13 cellular contexts compared by ENCODE assay signal in the genomic region with DNA sequence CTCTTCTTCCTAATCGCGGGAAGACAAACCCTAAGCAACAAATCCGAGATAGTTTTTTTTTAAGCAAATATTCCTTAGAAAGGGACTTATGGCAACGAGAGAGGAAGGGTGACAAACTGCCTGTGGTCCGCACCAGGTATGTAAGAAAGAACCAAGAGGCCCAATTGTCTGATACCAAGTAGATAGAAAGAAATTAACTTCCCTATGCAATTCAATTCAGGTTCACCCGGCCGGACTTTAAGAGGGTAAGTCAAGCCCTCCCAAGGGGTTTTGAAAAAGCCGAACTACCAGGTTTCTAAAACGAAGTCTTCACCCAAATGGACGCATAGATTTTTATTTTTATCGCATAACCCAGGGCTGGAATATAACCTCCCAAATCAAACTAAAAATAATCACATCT. TPM values are rescaled to one million over a fixed set of nuclear protein-coding genes. Genes with fewer than 3 reads are reported as not detected.
DNase-seq lines count a peak whose midpoint lies in the region; ATAC-seq, FAIRE-seq and TF ChIP-seq lines count a peak whose summit lies in the region.
"Had no signal": no experiment of that assay in that cellular context is flagged by ENCODE, and none has a peak within 500 bp of the region (broad histone marks: within the 10 kb centered on the region; RNA-seq: fewer than 3 reads in every experiment).

No MANE protein-coding gene starts in this region.

- no peaks in the 10 kb centered on the region for H3K4me1 Mint-ChIP-seq in T-helper 2 cell treated with Interferon-gamma antibody and Interleukin-4, amounts not matched to agents 5 μg/mL and 100 μg/mL, for 36 hours (ENCODE audit: low read depth)
- H3K4me1 Mint-ChIP-seq: activated CD4-positive, alpha-beta T cell treated with anti-CD3 and anti-CD28 coated beads for 36 hours; stimulated activated memory B cell treated with anti-CD40 and anti-IgM and Interleukin-4, amounts not matched to agents 10 μg/mL and 1 μg/mL and 100 μg/mL, for 72 hours had no signal

- no peaks in the 10 kb centered on the region for H3K36me3 ChIP-seq in NT2/D1 (ENCODE audit: insufficient read depth, insufficient read length, low read length)
- no peaks in the 10 kb centered on the region for H3K36me3 ChIP-seq in H1 (ENCODE audit: control insufficient read depth in 2 of 4, insufficient read depth in 4 of 4, low read length in 3 of 4)
- H3K36me3 ChIP-seq in muscle layer of colon (ENCODE audit: insufficient read depth, low read length): no peaks in the 10 kb centered on the region
- no peaks in the 10 kb centered on the region for H3K36me3 ChIP-seq in thoracic aorta

- no peak overlapping the region for H2AK5ac ChIP-seq in H1 (ENCODE audit: low read depth, low read length)

- H3K23me2 ChIP-seq in H1 (ENCODE audit: low read depth, low read length): peaks cover 27% of the 10 kb centered on the region

- H4K91ac ChIP-seq in H1 (replicated peaks; ENCODE audit: insufficient read length, low read length): no peak overlapping the region

- no peak for TF ChIP-seq RAD21 in H1 (IDR thresholded peaks at IDR 0.05 in 1 of 2, conservative IDR thresholded peaks at IDR 0.05 in 1 of 2; ENCODE audit: low read depth in 2 of 2, low read length in 2 of 2)

- peaks cover 75% of the 10 kb centered on the region for H3K27me3 ChIP-seq in NT2/D1 (ENCODE audit: insufficient read depth, insufficient read length)
- H3K27me3 ChIP-seq in H1 (replicated peaks in 1 of 4; ENCODE audit: control insufficient read depth in 3 of 4, extremely low read depth in 1 of 4, insufficient read depth in 3 of 4, low read length in 3 of 4): peaks cover 2 to 48% (median 34%) of the 10 kb centered on the region in 4 experiments; a peak in 6 of 7 replicates
- no peaks in the 10 kb centered on the region for H3K27me3 ChIP-seq in muscle layer of colon (ENCODE audit: control insufficient read depth in 1 of 2, insufficient read depth in 2 of 2, low read length in 2 of 2)
- H3K27me3 ChIP-seq in thoracic aorta (replicated peaks; ENCODE audit: insufficient read depth): no peaks in the 10 kb centered on the region

- H3K36me3 Mint-ChIP-seq in T-helper 2 cell treated with Interferon-gamma antibody and Interleukin-4, amounts not matched to agents 5 μg/mL and 100 μg/mL, for 36 hours (ENCODE audit: low read depth): peaks cover 21% of the 10 kb centered on the region

- H3K9ac ChIP-seq in NT2/D1 (ENCODE audit: insufficient read length, low read depth) (peak overlapping the region; percentile 42), H1 (replicated peaks in 1 of 4; ENCODE audit: extremely low read depth in 1 of 4, low read depth in 3 of 4, low read length in 3 of 4) (no peak overlapping the region), muscle layer of colon (ENCODE audit: low read length) (peak overlapping the region; percentile 81)

- 10% methylated on average over 11 of the region's 11 CpGs; no CpG with 5 or more reads in 1 of the 2 experiments for WGBS in H1 (ENCODE audit: extremely low coverage in 1 of 2, insufficient coverage in 1 of 2, insufficient read length in 1 of 2, insufficient replicate concordance in 2 of 2, low coverage in 1 of 2, low lambda C conversion rate in 2 of 2, missing lambda C conversion rate in 1 of 2), 2 experiments

- H3K4me1 ChIP-seq in NT2/D1 (ENCODE audit: insufficient read depth, insufficient read length): peaks cover 3% of the 10 kb centered on the region
- H3K4me1 ChIP-seq in H1 (replicated peaks in 1 of 4; ENCODE audit: control insufficient read depth in 3 of 4, insufficient read depth in 4 of 4, low read length in 3 of 4): peaks cover 6 to 15% (median 8%) of the 10 kb centered on the region in 4 experiments; a peak in 5 of 7 replicates
- no peaks in the 10 kb centered on the region for H3K4me1 ChIP-seq in muscle layer of colon (ENCODE audit: insufficient read depth, low read length)
- no peaks in the 10 kb centered on the region for H3K4me1 ChIP-seq in thoracic aorta (ENCODE audit: control insufficient read depth in 1 of 2, low read depth in 2 of 2)

- no peak overlapping the region for H4K8ac ChIP-seq in H1 (ENCODE audit: extremely low read depth, insufficient read depth, low read length)

- no peak overlapping the region for H3K4me3 Mint-ChIP-seq in T-helper 2 cell treated with Interferon-gamma antibody and Interleukin-4, amounts not matched to agents 5 μg/mL and 100 μg/mL, for 36 hours
- H3K4me3 Mint-ChIP-seq: activated CD4-positive, alpha-beta T cell treated with anti-CD3 and anti-CD28 coated beads for 36 hours; natural killer cell treated with Interleukin-12 subunit alpha and Interleukin-12 subunit beta and Interleukin-15 and Interleukin-18, amount 100 ng/mL, for 72 hours; stimulated activated memory B cell treated with anti-CD40 and anti-IgM and Interleukin-4, amounts not matched to agents 10 μg/mL and 1 μg/mL and 100 μg/mL, for 72 hours had no signal

- no peak for TF ChIP-seq POLR2A in H1 (IDR thresholded peaks at IDR 0.05; ENCODE audit: control extremely low read depth in 1 of 2, low read depth in 2 of 2, low read length in 2 of 2)

- no peaks in the 10 kb centered on the region for H3K27me3 Mint-ChIP-seq in T-helper 2 cell treated with Interferon-gamma antibody and Interleukin-4, amounts not matched to agents 5 μg/mL and 100 μg/mL, for 36 hours (ENCODE audit: low read depth)
- H3K27me3 Mint-ChIP-seq: activated CD4-positive, alpha-beta T cell treated with anti-CD3 and anti-CD28 coated beads for 36 hours; natural killer cell treated with Interleukin-12 subunit alpha and Interleukin-12 subunit beta and Interleukin-15 and Interleukin-18, amount 100 ng/mL, for 72 hours; stimulated activated memory B cell treated with anti-CD40 and anti-IgM and Interleukin-4, amounts not matched to agents 10 μg/mL and 1 μg/mL and 100 μg/mL, for 72 hours had no signal

- DNase-seq in NT2/D1 (ENCODE audit: low read depth, low spot score) (no peak), H1 (ENCODE audit: low read depth in 1 of 2, low spot score in 2 of 2) (no peak), thoracic aorta (ENCODE audit: low spot score) (no peak)
- no peak for DNase-seq in T-helper 2 cell treated with Interferon-gamma antibody and Interleukin-4, amounts not matched to agents 5 μg/mL and 100 μg/mL, for 36 hours (ENCODE audit: low spot score)
- DNase-seq: activated CD4-positive, alpha-beta T cell treated with anti-CD3 and anti-CD28 coated beads for 36 hours; activated T-cell treated with anti-CD3 and anti-CD28 coated beads, Interleukin-2, amount 50 U/mL, for 48 hours; NCI-H2081 had no signal

- H3K23ac ChIP-seq in H1 (ENCODE audit: insufficient read length): no peak overlapping the region

- H2BK20ac ChIP-seq in H1 (ENCODE audit: low read length): no peak overlapping the region

- H3K4me2 ChIP-seq in H1 (ENCODE audit: insufficient read depth in 1 of 2, low read depth in 2 of 2, low read length in 2 of 2): peak overlapping the region; percentile 63 to 92

- H3K9me3 Mint-ChIP-seq in T-helper 2 cell treated with Interferon-gamma antibody and Interleukin-4, amounts not matched to agents 5 μg/mL and 100 μg/mL, for 36 hours: no peaks in the 10 kb centered on the region
- H3K9me3 Mint-ChIP-seq: natural killer cell treated with Interleukin-12 subunit alpha and Interleukin-12 subunit beta and Interleukin-15 and Interleukin-18, amount 100 ng/mL, for 72 hours had no signal

- no peak overlapping the region for H2BK120ac ChIP-seq in H1 (replicated peaks; ENCODE audit: low read depth, low read length)

- H3K9me3 ChIP-seq in NT2/D1 (ENCODE audit: insufficient read depth, low read length) (no peaks in the 10 kb centered on the region), H1 (ENCODE audit: insufficient read depth in 2 of 2, low read depth in 1 of 2, low read length in 1 of 2) (no peaks in the 10 kb centered on the region), muscle layer of colon (ENCODE audit: low read length) (no peaks in the 10 kb centered on the region), thoracic aorta (no peaks in the 10 kb centered on the region)

- no peak overlapping the region for H3K4ac ChIP-seq in H1 (replicated peaks; ENCODE audit: insufficient read length, low read depth, low read length)

- H3K14ac ChIP-seq in H1 (ENCODE audit: insufficient read length): no peak overlapping the region

- no peak for FAIRE-seq in H1 (lab: Jason Lieb, UNC)

- CTCF ChIA-PET in H1 (lab: Charles Lee; ENCODE audit: partially characterized antibody): interaction anchor here (0.6 to 1.3 kb wide), 2 partner anchors 37 to 282 kb away, joined by 3 to 4 read pairs; no protein-coding TSS in a partner anchor

- H3K4me3 ChIP-seq in NT2/D1 (ENCODE audit: insufficient read length, low read depth): peak overlapping the region; percentile 37
- H3K4me3 ChIP-seq in H1 (ENCODE audit: extremely low read depth in 1 of 4, insufficient read depth in 2 of 4, low read depth in 3 of 4, low read length in 4 of 4): peak overlapping the region; percentile 46 to 69 (median 60); a peak in 7 of 8 replicates
- H3K4me3 ChIP-seq in muscle layer of colon (ENCODE audit: low read depth in 1 of 2, low read length in 2 of 2): peak overlapping the region; percentile 67 to 83
- H3K4me3 ChIP-seq in thoracic aorta: peak overlapping the region; percentile 60

- H3K79me2 ChIP-seq in H1 (ENCODE audit: control insufficient read depth in 1 of 2, insufficient read depth in 2 of 2, low read length in 2 of 2): no peaks in the 10 kb centered on the region

- H2BK12ac ChIP-seq in H1 (ENCODE audit: low read depth, low read length): no peak overlapping the region

- H3K79me1 ChIP-seq in H1 (ENCODE audit: low read depth, low read length): no peaks in the 10 kb centered on the region; the same call in 1 of the 2 replicates

- no peak overlapping the region for H3K27ac ChIP-seq in H1 (ENCODE audit: low read depth, low read length)
- peak overlapping the region; percentile 93 for H3K27ac ChIP-seq in muscle layer of colon (ENCODE audit: low read depth, low read length)
- H3K27ac ChIP-seq in thoracic aorta: peak overlapping the region in 1 of 2 donors; percentile 50
- H3K27ac ChIP-seq: epithelial cell of prostate had no signal

- peaks cover 14 to 20% of the 10 kb centered on the region in 2 experiments for H4K20me1 ChIP-seq in H1 (replicated peaks in 1 of 2; ENCODE audit: control insufficient read depth in 1 of 2, insufficient read depth in 2 of 2, low read length in 2 of 2)

- no peak overlapping the region for H3K56ac ChIP-seq in H1 (replicated peaks; ENCODE audit: insufficient read length, low read depth, low read length)

- TF ChIP-seq EP300 in H1 (IDR thresholded peaks at IDR 0.05; ENCODE audit: borderline replicate concordance in 1 of 2, low read depth in 2 of 2, low read length in 2 of 2): no peak

- ATAC-seq in thoracic aorta (ENCODE audit: insufficient number of reproducible peaks, low FRiP score, low read depth) (no peak), GM21576 (IDR thresholded peaks at IDR 0.05; ENCODE audit: unreplicated experiment) (no peak), HG03025 (IDR thresholded peaks at IDR 0.05; ENCODE audit: low FRiP score, unreplicated experiment) (no peak)
- ATAC-seq: activated CD4-positive, alpha-beta T cell treated with anti-CD3 and anti-CD28 coated beads for 36 hours; natural killer cell treated with Interleukin-12 subunit alpha and Interleukin-12 subunit beta and Interleukin-15 and Interleukin-18, amount 100 ng/mL, for 72 hours; stimulated activated memory B cell treated with anti-CD40 and anti-IgM and Interleukin-4, amounts not matched to agents 10 μg/mL and 1 μg/mL and 100 μg/mL, for 72 hours had no signal

- POLR2A ChIA-PET in H1 (lab: Charles Lee; ENCODE audit: partially characterized antibody): interaction anchor here (0.6 to 2.3 kb wide), 3 partner anchors 9 to 210 kb away, joined by 3 to 11 read pairs (median 4); no protein-coding TSS in a partner anchor

- H2AFZ ChIP-seq in H1 (ENCODE audit: low read length): no peak overlapping the region

- H4K5ac ChIP-seq in H1 (ENCODE audit: insufficient read length, low read depth, low read length): no peak overlapping the region

- TF ChIP-seq CTCF in H1 (IDR thresholded peaks at IDR 0.05; ENCODE audit: control extremely low read depth in 1 of 3, insufficient read depth in 1 of 3, low read depth in 1 of 3, low read length in 3 of 3): no peak
- TF ChIP-seq CTCF in thoracic aorta (IDR thresholded peaks at IDR 0.05): no peak

- H3K18ac ChIP-seq in H1 (ENCODE audit: extremely low read depth, low read length): no peak overlapping the region

- no peak overlapping the region for H2BK15ac ChIP-seq in H1 (ENCODE audit: low read length)

- no peak overlapping the region for H2BK5ac ChIP-seq in H1 (ENCODE audit: low read depth, low read length)

- H3K27ac Mint-ChIP-seq in T-helper 2 cell treated with Interferon-gamma antibody and Interleukin-4, amounts not matched to agents 5 μg/mL and 100 μg/mL, for 36 hours: no peak overlapping the region
- H3K27ac Mint-ChIP-seq: activated CD4-positive, alpha-beta T cell treated with anti-CD3 and anti-CD28 coated beads for 36 hours; natural killer cell treated with Interleukin-12 subunit alpha and Interleukin-12 subunit beta and Interleukin-15 and Interleukin-18, amount 100 ng/mL, for 72 hours; stimulated activated memory B cell treated with anti-CD40 and anti-IgM and Interleukin-4, amounts not matched to agents 10 μg/mL and 1 μg/mL and 100 μg/mL, for 72 hours had no signal

RNA-seq across cellular contexts. Expression of gene MAB21L2, which starts 1.7 kb away (rescaled TPM):
- 0.11 TPM in 1 of 2 replicates, not detected in the other for total RNA-seq in H1 (2021; fragmentation: NEBNext Ultra II Directional; extraction: Animal tissue kit (Norgen Biotek cat#: 25700))
- 0.03 TPM in 2 replicates for polyA plus RNA-seq in H1 (2011; rRNA removed)
- polyA plus RNA-seq in H1 (2011; cell fraction: cytosol; rRNA removed): 0.08 TPM
- 0.06 TPM for polyA plus RNA-seq in H1 (2011; cell fraction: nucleus; rRNA removed)
- 0.07 to 0.17 TPM in 2 of 4 replicates, not detected in the others for polyA plus RNA-seq in H1 (2012, experiment 1 of 2)
- polyA plus RNA-seq in H1 (2012, experiment 2 of 2): 0.07 TPM
- polyA plus RNA-seq in H1 (2013, experiment 1 of 2): 0.02 TPM
- polyA plus RNA-seq in H1 (2013, experiment 2 of 2): 0.02 TPM
- 0.09 TPM in 1 of 2 replicates, not detected in the other for polyA minus RNA-seq in H1 (2011; rRNA and poly(A)+ RNA removed)
- polyA minus RNA-seq in H1 (2011; cell fraction: cytosol; rRNA and poly(A)+ RNA removed): not detected
- not detected for polyA minus RNA-seq in H1 (2011; cell fraction: nucleus; rRNA and poly(A)+ RNA removed)
- total RNA-seq in thoracic aorta: 10 to 100 TPM in 1 of 2 donors, not detected in 1; 13.9 TPM
- total RNA-seq: activated CD4-positive, alpha-beta T cell treated with anti-CD3 and anti-CD28 coated beads for 36 hours; natural killer cell treated with Interleukin-12 subunit alpha and Interleukin-12 subunit beta and Interleukin-15 and Interleukin-18, amount 100 ng/mL, for 72 hours had no signal

Comparison
In these comparisons a context has a peak if more than half of its experiments do, and no peak if none do; other contexts are left out.
1. H3K9ac ChIP-seq: peak in NT2/D1 (single experiment) and muscle layer of colon (single experiment); none in H1 (0 of 4).
2. Peak in every context shown above with its lines, with median percentiles within 50 percentile points of each other: H3K4me3 ChIP-seq.